13 cellular contexts compared by ENCODE assay signal in the genomic region with DNA sequence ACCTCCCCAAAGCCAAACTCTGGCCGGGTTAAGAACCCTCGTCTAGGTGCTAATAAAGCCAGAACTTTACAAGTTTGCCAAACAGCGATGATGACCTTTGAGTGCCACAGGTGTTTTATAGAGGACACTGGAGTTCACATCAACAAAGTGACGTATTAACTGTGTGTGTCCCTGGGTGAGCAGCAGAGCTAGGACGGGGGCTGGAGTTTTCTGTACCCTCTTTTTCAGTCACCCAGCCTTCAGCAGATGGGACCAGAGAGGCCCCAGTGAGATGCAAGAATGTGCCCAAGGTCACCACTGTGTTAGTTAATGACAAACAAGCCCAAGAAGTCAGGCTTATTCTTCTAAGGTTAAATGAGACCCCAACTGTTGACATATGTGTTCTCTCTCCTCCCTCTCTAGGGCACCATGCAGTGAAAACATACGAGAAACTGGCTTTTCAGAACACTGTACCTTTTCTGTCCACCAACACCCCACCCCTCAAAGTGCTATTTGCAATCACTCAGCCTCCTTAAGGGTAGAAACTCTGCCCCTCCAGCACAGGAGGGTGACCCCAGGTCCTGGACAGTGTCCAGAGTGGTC. TPM values are rescaled to one million over a fixed set of nuclear protein-coding genes. Genes with fewer than 3 reads are reported as not detected.
DNase-seq lines count a peak whose midpoint lies in the region; FAIRE-seq and TF ChIP-seq lines count a peak whose summit lies in the region.
"Had no signal": no experiment of that assay in that cellular context is flagged by ENCODE, and none has a peak within 500 bp of the region (broad histone marks: within the 10 kb centered on the region; RNA-seq: fewer than 3 reads in every experiment).

No MANE protein-coding gene starts in this region.

- H3K4me3 ChIP-seq in HUES64 (ENCODE audit: low read length): peak overlapping the region; percentile 45
- no peak overlapping the region for H3K4me3 ChIP-seq in brain microvascular endothelial cell (ENCODE audit: low read depth, low read length)
- peak overlapping the region; percentile 40 to 96 (median 45) for H3K4me3 ChIP-seq in liver (ENCODE audit: low read depth in 1 of 3, low read length in 3 of 3)
- H3K4me3 ChIP-seq: GM12878, HAP-1 had no signal

- 33% methylated on average over 6 of the region's 6 CpGs for WGBS in HUES64
- WGBS in liver: 23% methylated on average over 6 of the region's 6 CpGs

- no peaks in the 10 kb centered on the region for H3K27me3 ChIP-seq in HUES64 (ENCODE audit: insufficient read depth, low read length)
- H3K27me3 ChIP-seq in brain microvascular endothelial cell (replicated peaks): no peaks in the 10 kb centered on the region
- H3K27me3 ChIP-seq in liver (ENCODE audit: control insufficient read depth in 4 of 4, insufficient read depth in 4 of 4, low read length in 3 of 4): no peaks in the 10 kb centered on the region

- peak overlapping the region; percentile 22 for H3K9ac ChIP-seq in HUES64 (ENCODE audit: low read depth, low read length)
- peak overlapping the region; percentile 57 to 99 for H3K9ac ChIP-seq in liver (ENCODE audit: low read depth in 1 of 2, low read length in 2 of 2)

- no peak for TF ChIP-seq RAD21 in liver (IDR thresholded peaks at IDR 0.05)

- H3K9me3 ChIP-seq in HUES64 (ENCODE audit: insufficient read depth, low read depth, low read length): no peaks in the 10 kb centered on the region
- no peaks in the 10 kb centered on the region for H3K9me3 ChIP-seq in liver (ENCODE audit: control insufficient read depth in 4 of 4, low read length in 3 of 4)
- H3K9me3 ChIP-seq: HAP-1 had no signal

- in situ Hi-C loops in brain microvascular endothelial cell (cut with HindIII; ENCODE audit: low pct_ligation_motif_present, low sequenced_read_pairs): no loop called here
- in situ Hi-C loops in G401 (cut with HindIII; ENCODE audit: low sequenced_read_pairs): no loop called here

- H3K27ac ChIP-seq in HUES64 (ENCODE audit: low read depth, low read length): peak overlapping the region; percentile 96
- peak overlapping the region; percentile 61 for H3K27ac ChIP-seq in brain microvascular endothelial cell
- H3K27ac ChIP-seq in liver (ENCODE audit: low read depth in 1 of 2, low read length in 2 of 2): peak overlapping the region; percentile 81 to 97
- H3K27ac ChIP-seq in substantia nigra (ENCODE audit: low read depth, low read length, poor library complexity, severe bottlenecking): peak overlapping the region; percentile 46

- TF ChIP-seq CTCF in brain microvascular endothelial cell (IDR thresholded peaks at IDR 0.05; ENCODE audit: low read depth, low read length, missing control alignments) (no peak), liver (IDR thresholded peaks at IDR 0.05; ENCODE audit: low read depth, low read length, missing input control) (no peak), D721Med (IDR thresholded peaks at IDR 0.05; ENCODE audit: insufficient read depth, missing control alignments) (no peak)

- H3K4me1 ChIP-seq in HUES64 (ENCODE audit: insufficient read depth, low read length): peaks cover 87% of the 10 kb centered on the region
- peaks cover 23 to 68% (median 39%) of the 10 kb centered on the region in 4 donors for H3K4me1 ChIP-seq in liver (ENCODE audit: control insufficient read depth in 4 of 4, insufficient read depth in 4 of 4, low read length in 3 of 4)

- DNase-seq in brain microvascular endothelial cell (no peak), substantia nigra (lab: John Stamatoyannopoulos, UW) (no peak), D721Med (ENCODE audit: insufficient read length, low spot score) (no peak), inferior parietal cortex (ENCODE audit: extremely low spot score) (no peak), G401 (ENCODE audit: low spot score) (no peak), islet precursor cell (no peak)
- DNase-seq: activated CD4-positive, alpha-beta T cell treated with anti-CD3 and anti-CD28 coated beads for 1 hour had no signal

- no peak for FAIRE-seq in D721Med (lab: Jason Lieb, UNC)
- FAIRE-seq: bronchial epithelial cell, GM12878 had no signal

- peaks cover 8% of the 10 kb centered on the region; the same call in 1 of the 2 replicates for H3K36me3 ChIP-seq in HUES64 (ENCODE audit: insufficient read depth, low read length)
- H3K36me3 ChIP-seq in brain microvascular endothelial cell (replicated peaks): peaks cover 29% of the 10 kb centered on the region
- H3K36me3 ChIP-seq in liver (ENCODE audit: control insufficient read depth in 4 of 4, insufficient read depth in 3 of 4, low read depth in 1 of 4, low read length in 3 of 4): peaks cover 0 to 13% (median 0%) of the 10 kb centered on the region in 4 donors
- H3K36me3 ChIP-seq: HAP-1 had no signal

TF ChIP-seq in liver, 16 proteins besides CTCF, POLR2A, EP300 and RAD21:
- TF ChIP-seq SP1 (IDR thresholded peaks at IDR 0.05) (peak; percentile 19), JUND (IDR thresholded peaks at IDR 0.05) (no peak), RXRA (IDR thresholded peaks at IDR 0.05) (peak in 1 of 2 donors; percentile 70)
- TF ChIP-seq, protein P1, sequence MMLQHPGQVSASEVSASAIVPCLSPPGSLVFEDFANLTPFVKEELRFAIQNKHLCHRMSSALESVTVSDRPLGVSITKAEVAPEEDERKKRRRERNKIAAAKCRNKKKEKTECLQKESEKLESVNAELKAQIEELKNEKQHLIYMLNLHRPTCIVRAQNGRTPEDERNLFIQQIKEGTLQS (IDR thresholded peaks at IDR 0.05): peak; percentile 28

RNA-seq across cellular contexts. Expression of gene SDC4, which starts 5.3 kb away (rescaled TPM):
- 33.6 TPM for polyA plus RNA-seq in HUES64 (2013, experiment 1 of 2)
- polyA plus RNA-seq in HUES64 (2013, experiment 2 of 2): 34.7 TPM
- total RNA-seq in liver: 100 to 1,000 TPM in 1 of 2 donors, 10 to 100 TPM in 1; 54.4 to 147 TPM
- polyA plus RNA-seq in liver: 10 to 100 TPM; 80.6 to 86.5 TPM
- total RNA-seq in G401 (2014; rRNA removed; shearing (Covaris generic)): 16.4 and 24.7 TPM in 2 replicates

RNA-seq across cellular contexts. Expression of gene SYS1, which starts 20.0 kb away (rescaled TPM):
- 13.1 TPM for polyA plus RNA-seq in HUES64 (2013, experiment 1 of 2)
- polyA plus RNA-seq in HUES64 (2013, experiment 2 of 2): 11.8 TPM
- total RNA-seq in liver: 10 to 100 TPM; 15.0 to 29.0 TPM
- polyA plus RNA-seq in liver: 10 to 100 TPM; 27.2 to 37.8 TPM
- total RNA-seq in G401 (2014; rRNA removed; shearing (Covaris generic)): 13.0 and 21.9 TPM in 2 replicates

RNA-seq across cellular contexts. Expression of gene MATN4, which starts 34.9 kb away (rescaled TPM):
- 0.15 TPM for polyA plus RNA-seq in HUES64 (2013, experiment 1 of 2)
- polyA plus RNA-seq in HUES64 (2013, experiment 2 of 2): not detected
- not detected for total RNA-seq in liver
- under 1 TPM in 1 of 2 donors, not detected in 1; 0.05 TPM for polyA plus RNA-seq in liver
- not detected in 2 replicates for total RNA-seq in G401 (2014; rRNA removed; shearing (Covaris generic))
- total RNA-seq: GM12878, HT1080 had no signal

RNA-seq across cellular contexts. Expression of gene TP53TG5, which starts 35.2 kb away (rescaled TPM):
- not detected for polyA plus RNA-seq in HUES64 (2013, experiment 1 of 2)
- not detected for polyA plus RNA-seq in HUES64 (2013, experiment 2 of 2)
- not detected for total RNA-seq in liver
- polyA plus RNA-seq in liver: not detected
- not detected in 2 replicates for total RNA-seq in G401 (2014; rRNA removed; shearing (Covaris generic))
- total RNA-seq: bronchial epithelial cell, GM12878, HT1080 had no signal

RNA-seq across cellular contexts. Expression of gene RBPJL, which starts 36.3 kb away (rescaled TPM):
- polyA plus RNA-seq in HUES64 (2013, experiment 1 of 2): not detected
- polyA plus RNA-seq in HUES64 (2013, experiment 2 of 2): not detected
- not detected for total RNA-seq in liver
- polyA plus RNA-seq in liver: not detected
- not detected in 2 replicates for total RNA-seq in G401 (2014; rRNA removed; shearing (Covaris generic))
- total RNA-seq: bronchial epithelial cell, HT1080 had no signal
- polyA plus RNA-seq: GM12878 had no signal

Comparison
In these comparisons a context has a peak if more than half of its experiments do, and no peak if none do; other contexts are left out.
1. H3K27ac ChIP-seq: peak in every context shown above with its lines; median percentile 96 in HUES64; 89 in liver; 61 in brain microvascular endothelial cell; 46 in substantia nigra.